Comparison of ENCODE assay signal across 34 cellular contexts in genomic region chr1:103239034-103239433, GRCh38.
"Had no signal": no experiment of that assay in that cellular context is flagged by ENCODE, and none has a peak within 500 bp of the region (broad histone marks: within the 10 kb centered on the region; RNA-seq: fewer than 3 reads in every experiment).

No MANE protein-coding gene starts in this region.

- H3K27me3 ChIP-seq: MG63 had no signal

- H3K4me3 ChIP-seq: MG63 had no signal

- DNase-seq: Karpas-422, Kasumi-1, KG1, MG63, MM.1S, MV-4-11, NCI-H1048, NCI-H1092, NCI-H1092 treated with DMSO at 0.1 percent for 48 hours, NCI-H1105, NCI-H1105 treated with DMSO at 0.1 percent for 48 hours, NCI-H1417, NCI-H1417 treated with DMSO at 0.1 percent for 48 hours, NCI-H1436, NCI-H1436 treated with DMSO at 0.1 percent for 48 hours, NCI-H146, NCI-H1694, NCI-H1694 treated with DMSO at 0.1 percent for 48 hours, NCI-H187, NCI-H187 treated with DMSO at 0.1 percent for 48 hours, NCI-H1930, NCI-H2029, NCI-H2029 treated with DMSO at 0.1 percent for 48 hours, NCI-H2081, NCI-H2081 treated with DMSO at 0.1 percent for 48 hours, NCI-H2107, NCI-H2171, NCI-H2171 treated with DMSO at 0.1 percent for 48 hours, NCI-H2227 treated with DMSO at 0.1 percent for 48 hours, NCI-H226, NCI-H345, NCI-H446, NCI-H446 treated with DMSO at 0.1 percent for 48 hours had no signal

- H3K27ac ChIP-seq: KMS-11 had no signal

- H3K9me3 ChIP-seq: MG63 had no signal

- H3K36me3 ChIP-seq: MG63 had no signal
